Comparison of ENCODE assay signal across 12 cellular contexts in the genomic region with DNA sequence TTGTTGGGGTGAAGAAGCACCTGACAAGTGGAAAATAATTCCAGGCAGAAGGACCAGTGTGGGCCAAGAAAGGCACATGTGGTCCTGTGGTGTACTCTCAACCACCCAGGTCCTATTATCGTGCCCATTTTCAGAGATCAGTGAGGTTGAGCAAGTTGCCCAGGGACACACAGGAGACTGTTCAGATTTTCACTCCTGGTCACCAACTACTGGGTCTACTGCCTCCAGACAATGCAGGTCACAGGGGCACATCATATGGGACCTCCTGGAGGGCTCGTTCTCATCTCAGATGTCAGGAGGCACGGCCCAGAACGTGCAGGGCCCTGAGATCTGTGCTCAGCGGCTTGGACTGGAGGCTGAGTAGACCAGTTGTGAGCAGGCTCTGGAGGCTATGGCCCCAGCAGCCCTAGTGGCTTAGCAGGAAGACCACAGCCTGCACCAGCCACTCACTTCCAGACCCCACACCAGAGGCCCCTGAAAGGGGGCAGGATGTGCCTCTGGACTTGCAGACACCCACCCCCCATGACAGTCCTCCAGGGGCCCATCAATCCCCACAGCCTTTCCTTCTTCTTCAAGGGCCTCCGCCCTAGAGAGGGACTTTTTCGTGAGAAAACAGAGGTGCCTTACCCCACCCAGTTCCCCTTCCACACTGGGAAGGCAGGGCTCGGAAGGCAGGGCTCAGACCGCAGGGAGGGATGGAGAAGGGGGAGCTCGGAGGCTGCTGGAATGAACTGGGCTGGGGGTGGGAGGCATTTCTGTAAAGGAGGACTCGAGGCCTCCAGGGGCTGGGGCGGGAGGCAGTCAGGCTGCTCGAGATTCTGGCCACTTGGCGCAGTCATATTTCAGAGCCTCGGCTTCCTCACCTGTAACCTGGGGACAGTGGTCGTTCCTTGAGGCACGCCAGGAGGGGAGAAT.
DNase-seq lines count a peak whose midpoint lies in the region; ATAC-seq and TF ChIP-seq lines count a peak whose summit lies in the region.
"Had no signal": no experiment of that assay in that cellular context is flagged by ENCODE, and none has a peak within 500 bp of the region (broad histone marks: within the 10 kb centered on the region; RNA-seq: fewer than 3 reads in every experiment).

No MANE protein-coding gene starts in this region.

- no peaks in the 10 kb centered on the region for H3K9me3 Mint-ChIP-seq in stimulated activated effector memory CD8-positive, alpha-beta T cell treated with anti-CD3 and anti-CD28 coated beads, Interleukin-12 subunit alpha, Interleukin-12 subunit beta, amount 100 ng/mL, for 72 hours
- no peaks in the 10 kb centered on the region for H3K9me3 Mint-ChIP-seq in activated T-helper 2 cell treated with anti-CD3 and anti-CD28 coated beads, Interferon-gamma antibody, Interleukin-2, Interleukin-4, amounts not matched to agents 10 μg/mL and 5 μg/mL and 100 μg/mL, durations not matched to agents 14 hours and 24 hours and 36 hours
- H3K9me3 Mint-ChIP-seq: activated CD4-positive, alpha-beta T cell treated with anti-CD3 and anti-CD28 coated beads, Interleukin-2, amount 10 ng/mL, durations not matched to agents 7 days and 5 days had no signal

- ATAC-seq in lower lobe of right lung, result no peak
- peak; percentile 6 for ATAC-seq in stimulated activated effector memory CD8-positive, alpha-beta T cell treated with anti-CD3 and anti-CD28 coated beads, Interleukin-12 subunit alpha, Interleukin-12 subunit beta, amount 100 ng/mL, for 72 hours
- no peak for ATAC-seq in HG02870 (IDR thresholded peaks at IDR 0.05; ENCODE audit: unreplicated experiment)

- no peak for TF ChIP-seq CTCF in HEK293 (tag by site-specific recombination; IDR thresholded peaks at IDR 0.05)
- no peak for TF ChIP-seq CTCF in cardiac fibroblast (IDR thresholded peaks at IDR 0.05; ENCODE audit: low read depth, low read length)
- TF ChIP-seq CTCF in lower lobe of right lung (IDR thresholded peaks at IDR 0.05), result no peak

- H3K4me1 ChIP-seq in HEK293 (ENCODE audit: control insufficient read depth, insufficient read depth, low read length), result peaks cover 6% of the 10 kb centered on the region
- H3K4me1 ChIP-seq in lower lobe of right lung, result peaks cover 32% of the 10 kb centered on the region

- no peaks in the 10 kb centered on the region for H3K36me3 ChIP-seq in HEK293 (ENCODE audit: control insufficient read depth in 2 of 2, insufficient read depth in 1 of 2, low read length in 2 of 2)
- no peaks in the 10 kb centered on the region for H3K36me3 ChIP-seq in lower lobe of right lung
- H3K36me3 ChIP-seq: BLaER1 treated with 17β-estradiol and CSF1 and Interleukin-3, amounts not matched to agents 10 nM and 100 nM had no signal

- no peaks in the 10 kb centered on the region for H3K9me3 ChIP-seq in HEK293 (ENCODE audit: control insufficient read depth, insufficient read depth, low read depth, low read length)
- H3K9me3 ChIP-seq in lower lobe of right lung, result no peaks in the 10 kb centered on the region
- H3K9me3 ChIP-seq: BLaER1 treated with 17β-estradiol and CSF1 and Interleukin-3, amounts not matched to agents 10 nM and 100 nM had no signal

- no peak for DNase-seq in cardiac fibroblast (ENCODE audit: low read depth in 2 of 2)
- DNase-seq in lower lobe of right lung, result no peak
- no peak for DNase-seq in stimulated activated effector memory CD8-positive, alpha-beta T cell treated with anti-CD3 and anti-CD28 coated beads, Interleukin-12 subunit alpha, Interleukin-12 subunit beta, amount 100 ng/mL, for 72 hours (ENCODE audit: low spot score in 2 of 2)
- no peak for DNase-seq in activated T-helper 2 cell treated with anti-CD3 and anti-CD28 coated beads, Interferon-gamma antibody, Interleukin-2, Interleukin-4, amounts not matched to agents 10 μg/mL and 5 μg/mL and 100 μg/mL, durations not matched to agents 14 hours and 24 hours and 36 hours (ENCODE audit: low spot score)
- DNase-seq in middle frontal gyrus (ENCODE audit: extremely low spot score, low spot score), result no peak
- DNase-seq in dermis blood vessel endothelial cell, result no peak
- DNase-seq: activated CD4-positive, alpha-beta T cell treated with anti-CD3 and anti-CD28 coated beads, Interleukin-2, amount 10 ng/mL, durations not matched to agents 7 days and 5 days; central memory CD4-positive, alpha-beta T cell; NCI-H2081 treated with DMSO at 0.1 percent for 48 hours had no signal

- H3K27me3 Mint-ChIP-seq in activated T-helper 2 cell treated with anti-CD3 and anti-CD28 coated beads, Interferon-gamma antibody, Interleukin-2, Interleukin-4, amounts not matched to agents 10 μg/mL and 5 μg/mL and 100 μg/mL, durations not matched to agents 14 hours and 24 hours and 36 hours (ENCODE audit: low read depth), result no peaks in the 10 kb centered on the region
- H3K27me3 Mint-ChIP-seq: activated CD4-positive, alpha-beta T cell treated with anti-CD3 and anti-CD28 coated beads, Interleukin-2, amount 10 ng/mL, durations not matched to agents 7 days and 5 days had no signal

- no peaks in the 10 kb centered on the region for H3K27me3 ChIP-seq in lower lobe of right lung (ENCODE audit: low read depth)
- H3K27me3 ChIP-seq: BLaER1 treated with 17β-estradiol and CSF1 and Interleukin-3, amounts not matched to agents 10 nM and 100 nM had no signal

- H3K27ac ChIP-seq in HEK293 (ENCODE audit: extremely low read depth, low read depth, low read length) (no peak overlapping the region; the same call in 1 of the 2 replicates), lower lobe of right lung (peak overlapping the region; percentile 24)
- H3K27ac ChIP-seq: BLaER1 treated with 17β-estradiol and CSF1 and Interleukin-3, amounts not matched to agents 10 nM and 100 nM had no signal

- no peak overlapping the region for H3K4me3 Mint-ChIP-seq in stimulated activated effector memory CD8-positive, alpha-beta T cell treated with anti-CD3 and anti-CD28 coated beads, Interleukin-12 subunit alpha, Interleukin-12 subunit beta, amount 100 ng/mL, for 72 hours
- H3K4me3 Mint-ChIP-seq in activated T-helper 2 cell treated with anti-CD3 and anti-CD28 coated beads, Interferon-gamma antibody, Interleukin-2, Interleukin-4, amounts not matched to agents 10 μg/mL and 5 μg/mL and 100 μg/mL, durations not matched to agents 14 hours and 24 hours and 36 hours (ENCODE audit: low read depth), result no peak overlapping the region
- H3K4me3 Mint-ChIP-seq: activated CD4-positive, alpha-beta T cell treated with anti-CD3 and anti-CD28 coated beads, Interleukin-2, amount 10 ng/mL, durations not matched to agents 7 days and 5 days had no signal

- no peaks in the 10 kb centered on the region for H3K4me1 Mint-ChIP-seq in stimulated activated effector memory CD8-positive, alpha-beta T cell treated with anti-CD3 and anti-CD28 coated beads, Interleukin-12 subunit alpha, Interleukin-12 subunit beta, amount 100 ng/mL, for 72 hours
- no peaks in the 10 kb centered on the region for H3K4me1 Mint-ChIP-seq in activated T-helper 2 cell treated with anti-CD3 and anti-CD28 coated beads, Interferon-gamma antibody, Interleukin-2, Interleukin-4, amounts not matched to agents 10 μg/mL and 5 μg/mL and 100 μg/mL, durations not matched to agents 14 hours and 24 hours and 36 hours (ENCODE audit: low read depth)
- H3K4me1 Mint-ChIP-seq: activated CD4-positive, alpha-beta T cell treated with anti-CD3 and anti-CD28 coated beads, Interleukin-2, amount 10 ng/mL, durations not matched to agents 7 days and 5 days had no signal

- H3K4me3 ChIP-seq in HEK293 (ENCODE audit: low read depth, low read length), result no peak overlapping the region
- H3K4me3 ChIP-seq in cardiac fibroblast (replicated peaks in 1 of 2; ENCODE audit: low read depth in 2 of 2, low read length in 2 of 2), result peak overlapping the region; percentile 19 to 39
- no peak overlapping the region for H3K4me3 ChIP-seq in lower lobe of right lung
- H3K4me3 ChIP-seq: BLaER1 treated with 17β-estradiol and CSF1 and Interleukin-3, amounts not matched to agents 10 nM and 100 nM had no signal

- H3K36me3 Mint-ChIP-seq in stimulated activated effector memory CD8-positive, alpha-beta T cell treated with anti-CD3 and anti-CD28 coated beads, Interleukin-12 subunit alpha, Interleukin-12 subunit beta, amount 100 ng/mL, for 72 hours, result no peaks in the 10 kb centered on the region
- no peaks in the 10 kb centered on the region for H3K36me3 Mint-ChIP-seq in activated T-helper 2 cell treated with anti-CD3 and anti-CD28 coated beads, Interferon-gamma antibody, Interleukin-2, Interleukin-4, amounts not matched to agents 10 μg/mL and 5 μg/mL and 100 μg/mL, durations not matched to agents 14 hours and 24 hours and 36 hours (ENCODE audit: low read depth)

- POLR2A ChIA-PET in HEK293 (lab: Yijun Ruan, JAX), result interaction anchor here (0.6 kb wide), 1 partner anchor 65 kb away, joined by 4 read pairs; no protein-coding TSS in a partner anchor

- intact Hi-C loops in lower lobe of right lung (cut with DNase I), result no loop called here
- intact Hi-C loops in activated T-helper 2 cell treated with anti-CD3 and anti-CD28 coated beads, Interferon-gamma antibody, Interleukin-2, Interleukin-4, amounts not matched to agents 10 μg/mL and 5 μg/mL and 100 μg/mL, durations not matched to agents 14 hours and 24 hours and 36 hours (cut with micrococcal nuclease), result no loop called here

- no peak overlapping the region for H3K27ac Mint-ChIP-seq in stimulated activated effector memory CD8-positive, alpha-beta T cell treated with anti-CD3 and anti-CD28 coated beads, Interleukin-12 subunit alpha, Interleukin-12 subunit beta, amount 100 ng/mL, for 72 hours
- H3K27ac Mint-ChIP-seq in activated T-helper 2 cell treated with anti-CD3 and anti-CD28 coated beads, Interferon-gamma antibody, Interleukin-2, Interleukin-4, amounts not matched to agents 10 μg/mL and 5 μg/mL and 100 μg/mL, durations not matched to agents 14 hours and 24 hours and 36 hours, result no peak overlapping the region
- H3K27ac Mint-ChIP-seq: activated CD4-positive, alpha-beta T cell treated with anti-CD3 and anti-CD28 coated beads, Interleukin-2, amount 10 ng/mL, durations not matched to agents 7 days and 5 days had no signal

- CTCF ChIA-PET in HEK293 (lab: Yijun Ruan, JAX), result interaction anchor here (0.6 to 1.1 kb wide), 3 partner anchors 13 to 139 kb away, joined by 3 to 5 read pairs (median 4); no protein-coding TSS in a partner anchor

TF ChIP-seq in HEK293, 187 proteins besides CTCF, POLR2A, EP300 and RAD21 (continues in another document):
- TF ChIP-seq ZNF10 (tag by site-specific recombination; IDR thresholded peaks at IDR 0.05), result no peak
- TF ChIP-seq ZNF24 (tag by site-specific recombination; IDR thresholded peaks at IDR 0.05), result no peak
- no peak for TF ChIP-seq SCRT2 (tag by site-specific recombination; IDR thresholded peaks at IDR 0.05)
- no peak for TF ChIP-seq KLF8 (tag by site-specific recombination; IDR thresholded peaks at IDR 0.05)
- TF ChIP-seq GLIS1 (tag by site-specific recombination; IDR thresholded peaks at IDR 0.05), result 0 out of 2 replicates have a peak, but pooled peaks have one; percentile 5
- TF ChIP-seq ZNF768 (tag by site-specific recombination; IDR thresholded peaks at IDR 0.05), result peak; percentile 60; the same call in 1 of the 2 replicates

Comparison
In these comparisons a context has a peak if more than half of its experiments do, and no peak if none do; other contexts are left out.
1. H3K4me3 ChIP-seq: peak in cardiac fibroblast (2 of 2); none in HEK293 (single experiment) and lower lobe of right lung (single experiment).